Comparison of ENCODE assay signal across 18 cellular contexts in the genomic region with DNA sequence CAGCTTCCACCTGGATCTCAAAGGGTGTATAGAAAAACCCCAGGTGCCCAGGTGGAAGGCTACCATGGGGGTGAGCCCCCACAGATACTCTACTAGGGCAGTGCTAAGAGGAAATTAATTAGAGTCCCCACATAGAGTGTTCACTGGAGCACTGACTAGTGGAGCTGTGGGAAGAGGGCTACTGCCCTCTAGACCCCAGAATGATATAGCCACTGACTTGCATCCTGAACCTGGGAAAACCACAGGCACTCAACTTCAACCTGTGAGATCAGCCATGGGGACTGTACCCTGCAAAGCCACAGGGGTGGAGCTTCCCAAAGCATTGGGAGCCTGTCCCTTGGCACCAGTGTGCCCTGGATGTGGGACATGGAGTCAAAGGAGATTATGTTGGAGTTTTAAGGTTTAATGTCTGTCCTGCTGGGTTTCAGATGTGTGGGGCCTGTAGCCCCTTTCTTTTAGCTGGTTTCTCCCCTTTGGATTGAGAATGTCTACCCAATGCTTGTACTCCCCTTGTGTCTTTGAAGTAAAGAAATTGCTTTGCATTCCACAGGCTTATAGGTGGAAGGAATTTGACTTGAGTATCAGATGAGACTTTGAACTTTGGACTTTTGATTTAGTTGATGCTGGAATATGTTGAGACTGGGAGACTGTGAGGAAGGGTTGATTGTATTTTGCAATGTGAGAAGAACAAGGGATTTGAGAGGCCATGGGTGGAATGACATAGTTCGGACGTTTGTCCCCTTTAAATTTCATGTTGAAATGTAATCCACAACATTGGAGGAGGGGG. TPM values are rescaled to one million over a fixed set of nuclear protein-coding genes. Genes with fewer than 3 reads are reported as not detected.
DNase-seq lines count a peak whose midpoint lies in the region; ATAC-seq and TF ChIP-seq lines count a peak whose summit lies in the region.
"Had no signal": no experiment of that assay in that cellular context is flagged by ENCODE, and none has a peak within 500 bp of the region (broad histone marks: within the 10 kb centered on the region; RNA-seq: fewer than 3 reads in every experiment).

No MANE protein-coding gene starts in this region.

- no peaks in the 10 kb centered on the region for H3K36me3 Mint-ChIP-seq in CD4-positive, CD25-positive, alpha-beta regulatory T cell
- H3K36me3 Mint-ChIP-seq in type B pancreatic cell = no peaks in the 10 kb centered on the region

- no peaks in the 10 kb centered on the region for H3K4me1 Mint-ChIP-seq in CD4-positive, CD25-positive, alpha-beta regulatory T cell
- peaks cover 4% of the 10 kb centered on the region for H3K4me1 Mint-ChIP-seq in type B pancreatic cell (ENCODE audit: unreplicated experiment)
- H3K4me1 Mint-ChIP-seq: B cell; CD4-positive, alpha-beta memory T cell had no signal

- no peak for DNase-seq in CD4-positive, CD25-positive, alpha-beta regulatory T cell
- DNase-seq in LoVo (ENCODE audit: low spot score) = peak; percentile 47
- peak; percentile 29 for DNase-seq in hepatocyte (ENCODE audit: low spot score)
- no peak for DNase-seq in type B pancreatic cell (ENCODE audit: extremely low spot score, unreplicated experiment)
- no peak for DNase-seq in NCI-H1436 treated with DMSO at 0.1 percent for 48 hours (lab: John Stamatoyannopoulos, UW)
- no peak for DNase-seq in PC-9
- DNase-seq in stimulated activated naive CD8-positive, alpha-beta T cell treated with anti-CD3 and anti-CD28 coated beads, Interleukin-15, Interleukin-2, amounts not matched to agents 100 U/mL and 50 U/mL, for 24 hours = no peak
- DNase-seq: C1 segment of cervical spinal cord; CD4-positive, alpha-beta memory T cell; DMS153; DMS79 treated with DMSO at 0.1 percent for 48 hours; EL; GOT3; H9; IMR-90; KG1 had no signal

- no peaks in the 10 kb centered on the region for H3K27me3 ChIP-seq in CD4-positive, CD25-positive, alpha-beta regulatory T cell (ENCODE audit: control insufficient read depth, insufficient read depth, low read length)
- H3K27me3 ChIP-seq in hepatocyte (no peaks in the 10 kb centered on the region), PC-9 (ENCODE audit: insufficient read depth, low read depth) (no peaks in the 10 kb centered on the region)

- CTCF ChIA-PET in PC-9 (lab: Charles Lee) = no interaction called here

- no peak overlapping the region for H3K27ac ChIP-seq in CD4-positive, CD25-positive, alpha-beta regulatory T cell (ENCODE audit: insufficient read depth, low read length, poor library complexity, severe bottlenecking)
- peak overlapping the region; percentile 78 for H3K27ac ChIP-seq in hepatocyte
- no peak overlapping the region for H3K27ac ChIP-seq in PC-9
- H3K27ac ChIP-seq: HL-60 had no signal

- no peaks in the 10 kb centered on the region for H3F3A ChIP-seq in PC-9 (ENCODE audit: insufficient read depth, low read depth)

- H3K4me2 ChIP-seq in hepatocyte (peak overlapping the region; percentile 36), PC-9 (no peak overlapping the region)

- no TSS peak for BruUV-seq in PC-9 (replicated peaks; lab: Mats Ljungman, UMichigan)

- H3K27me3 Mint-ChIP-seq in CD4-positive, CD25-positive, alpha-beta regulatory T cell = no peaks in the 10 kb centered on the region
- no peaks in the 10 kb centered on the region for H3K27me3 Mint-ChIP-seq in type B pancreatic cell
- H3K27me3 Mint-ChIP-seq: B cell; CD4-positive, alpha-beta memory T cell had no signal

- H4K20me1 ChIP-seq in hepatocyte (ENCODE audit: insufficient read depth, poor library complexity, severe bottlenecking) (no peaks in the 10 kb centered on the region), PC-9 (ENCODE audit: insufficient read depth) (no peaks in the 10 kb centered on the region)

- no peak overlapping the region for H2AFZ ChIP-seq in hepatocyte
- H2AFZ ChIP-seq in PC-9 = no peak overlapping the region

- H3K9me3 ChIP-seq in CD4-positive, CD25-positive, alpha-beta regulatory T cell (ENCODE audit: control insufficient read depth in 2 of 2, low read length in 2 of 2) = peaks cover 12 to 23% of the 10 kb centered on the region in 2 experiments
- H3K9me3 ChIP-seq in hepatocyte (ENCODE audit: low read depth) = no peaks in the 10 kb centered on the region
- peaks cover 7% of the 10 kb centered on the region; the same call in 1 of the 2 replicates for H3K9me3 ChIP-seq in PC-9 (ENCODE audit: insufficient read depth, low read depth)

- H3K4me1 ChIP-seq in CD4-positive, CD25-positive, alpha-beta regulatory T cell (ENCODE audit: control insufficient read depth, insufficient read depth, low read length, poor library complexity, severe bottlenecking) = no peaks in the 10 kb centered on the region
- H3K4me1 ChIP-seq in hepatocyte (ENCODE audit: insufficient read depth) (peaks cover 18% of the 10 kb centered on the region), PC-9 (replicated peaks; ENCODE audit: insufficient read depth) (peaks cover 11% of the 10 kb centered on the region)

- no peak for TF ChIP-seq CTCF in hepatocyte (IDR thresholded peaks at IDR 0.05; ENCODE audit: poor library complexity)
- TF ChIP-seq CTCF in type B pancreatic cell (conservative IDR thresholded peaks at IDR 0.05) = no peak
- no peak for TF ChIP-seq CTCF in PC-9 (conservative IDR thresholded peaks at IDR 0.05)

- no peaks in the 10 kb centered on the region for H3K36me3 ChIP-seq in CD4-positive, CD25-positive, alpha-beta regulatory T cell (ENCODE audit: control insufficient read depth, insufficient read depth, low read length)
- H3K36me3 ChIP-seq in hepatocyte (replicated peaks; ENCODE audit: insufficient read depth, low read depth) = no peaks in the 10 kb centered on the region
- H3K36me3 ChIP-seq in PC-9 (ENCODE audit: low read depth) = no peaks in the 10 kb centered on the region

- H3K27ac Mint-ChIP-seq in CD4-positive, CD25-positive, alpha-beta regulatory T cell = peak overlapping the region in 2 of 3 donors; percentile 33 to 38
- peak overlapping the region; percentile 20 for H3K27ac Mint-ChIP-seq in type B pancreatic cell
- H3K27ac Mint-ChIP-seq: B cell; CD4-positive, alpha-beta memory T cell had no signal

- no peak for ATAC-seq in CD4-positive, CD25-positive, alpha-beta regulatory T cell (ENCODE audit: low read depth in 2 of 2)
- ATAC-seq in stimulated activated naive CD8-positive, alpha-beta T cell treated with anti-CD3 and anti-CD28 coated beads, Interleukin-15, Interleukin-2, amounts not matched to agents 100 U/mL and 50 U/mL, for 24 hours = no peak

- H3K9me2 ChIP-seq in hepatocyte (replicated peaks; ENCODE audit: insufficient read depth) (no peaks in the 10 kb centered on the region), PC-9 (ENCODE audit: insufficient read depth) (no peaks in the 10 kb centered on the region)

- H3K9me3 Mint-ChIP-seq in CD4-positive, CD25-positive, alpha-beta regulatory T cell = peaks cover 3 to 27% (median 8%) of the 10 kb centered on the region in 7 donors
- peaks cover 9% of the 10 kb centered on the region for H3K9me3 Mint-ChIP-seq in type B pancreatic cell

- H3K79me2 ChIP-seq in hepatocyte (no peaks in the 10 kb centered on the region), PC-9 (ENCODE audit: low read depth) (no peaks in the 10 kb centered on the region)

- no peak overlapping the region for H3K4me3 Mint-ChIP-seq in CD4-positive, CD25-positive, alpha-beta regulatory T cell
- H3K4me3 Mint-ChIP-seq in type B pancreatic cell = no peak overlapping the region
- H3K4me3 Mint-ChIP-seq: B cell, H9 had no signal

- intact Hi-C loops in PC-9 (cut with micrococcal nuclease; ENCODE audit: unreplicated experiment) = no loop called here

- WGBS in hepatocyte (ENCODE audit: low lambda C conversion rate, missing lambda C conversion rate) = 71% methylated on average over 2 of the region's 2 CpGs

- POLR2A ChIA-PET in PC-9 (lab: Charles Lee; ENCODE audit: unreplicated experiment) = no interaction called here

- H3K4me3 ChIP-seq in CD4-positive, CD25-positive, alpha-beta regulatory T cell (ENCODE audit: low read depth, low read length) = no peak overlapping the region
- no peak overlapping the region for H3K4me3 ChIP-seq in hepatocyte
- H3K4me3 ChIP-seq in PC-9 = no peak overlapping the region

RNA-seq across cellular contexts. Expression of gene CDC14A, which starts 31.8 kb away (rescaled TPM):
- total RNA-seq in CD4-positive, CD25-positive, alpha-beta regulatory T cell = 155 TPM
- 10 to 100 TPM; 33.8 to 40.2 (median 36.3) TPM for polyA plus RNA-seq in CD4-positive, CD25-positive, alpha-beta regulatory T cell
- total RNA-seq in hepatocyte (14.5 and 16.5 TPM in 2 replicates), type B pancreatic cell (ENCODE audit: low replicate concordance) (9.7 and 11.4 TPM in 2 replicates), PC-9 (2021) (2.1 and 2.8 TPM in 2 replicates)
- polyA plus RNA-seq in hepatocyte = 5.8 and 7.3 TPM in 2 replicates

RNA-seq across cellular contexts. Expression of gene RTCA, which starts 54.5 kb away (rescaled TPM):
- 49.9 TPM for total RNA-seq in CD4-positive, CD25-positive, alpha-beta regulatory T cell
- 10 to 100 TPM; 25.9 to 37.5 (median 29.6) TPM for polyA plus RNA-seq in CD4-positive, CD25-positive, alpha-beta regulatory T cell
- total RNA-seq in hepatocyte = 38.9 and 41.7 TPM in 2 replicates
- polyA plus RNA-seq in hepatocyte = 37.2 and 43.7 TPM in 2 replicates
- 35.1 and 40.4 TPM in 2 replicates for total RNA-seq in type B pancreatic cell (ENCODE audit: low replicate concordance)
- 32.9 and 38.1 TPM in 2 replicates for total RNA-seq in PC-9 (2021)

Comparison
In these comparisons a context has a peak if more than half of its experiments do, and no peak if none do; other contexts are left out.
1. DNase-seq: peak in LoVo (single experiment) and hepatocyte (single experiment); none in CD4-positive, CD25-positive, alpha-beta regulatory T cell (0 of 3), type B pancreatic cell (single experiment), NCI-H1436 treated with DMSO at 0.1 percent for 48 hours (single experiment), PC-9 (0 of 2) and stimulated activated naive CD8-positive, alpha-beta T cell treated with anti-CD3 and anti-CD28 coated beads, Interleukin-15, Interleukin-2, amounts not matched to agents 100 U/mL and 50 U/mL, for 24 hours (single experiment).